Comparison of ENCODE assay signal across 8 cellular contexts in genomic region chr9:103799959-103800358, GRCh38.
"Had no signal": no experiment of that assay in that cellular context is flagged by ENCODE, and none has a peak within 500 bp of the region (broad histone marks: within the 10 kb centered on the region; RNA-seq: fewer than 3 reads in every experiment).

No MANE protein-coding gene starts in this region.

- H3K4me3 Mint-ChIP-seq: GM23338, H9, IgD-negative memory B cell had no signal

- H3K4me1 Mint-ChIP-seq: GM23338, IgD-negative memory B cell had no signal

- H3K36me3 Mint-ChIP-seq: IgD-negative memory B cell had no signal

- H3K27ac ChIP-seq: HL-60 had no signal

- H3K27ac Mint-ChIP-seq: GM23338, IgD-negative memory B cell had no signal

- H3K4me2 ChIP-seq: GM23338 had no signal

- H3K9me3 Mint-ChIP-seq: H9, IgD-negative memory B cell had no signal

- ATAC-seq: GM23338, HepG2, K562 had no signal

- H3K4me3 ChIP-seq: GM23338, K562 had no signal

- H3K27me3 Mint-ChIP-seq: IgD-negative memory B cell had no signal

- H2AFZ ChIP-seq: GM23338 had no signal

- DNase-seq: H9, HCEC 1CT, KG1 had no signal
